In the genomic region with DNA sequence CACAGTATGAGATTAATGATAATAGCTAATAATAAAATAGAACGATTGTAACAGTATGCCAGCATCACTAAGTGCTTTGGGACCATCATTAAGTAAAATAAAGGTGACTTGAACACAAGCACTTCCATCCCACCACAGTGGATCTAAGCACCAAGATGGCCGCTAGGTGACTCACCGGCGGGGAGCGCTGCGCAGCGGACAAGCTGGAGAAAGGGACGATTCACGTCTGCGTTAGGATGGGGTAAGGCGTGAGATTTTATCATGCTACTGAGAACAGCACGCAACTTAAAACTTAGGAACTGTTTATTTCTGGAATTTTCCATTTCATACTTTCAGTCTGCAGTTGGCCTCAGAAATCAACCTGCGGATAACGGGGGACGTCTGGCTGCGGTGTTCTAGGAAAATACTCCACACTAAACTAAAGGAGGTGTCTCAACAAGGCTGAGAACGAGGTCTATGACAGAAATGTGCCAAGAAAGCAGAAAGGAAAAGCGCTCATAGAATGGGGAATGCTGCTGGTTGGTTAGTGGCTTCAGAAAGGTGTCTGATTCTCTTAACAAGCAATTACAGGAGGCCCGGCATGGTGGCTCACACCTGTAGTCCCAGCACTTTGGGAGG, we compare ENCODE assay signal across 1 cellular context.
TF ChIP-seq lines count a peak whose summit lies in the region.

No MANE protein-coding gene starts in this region.

TF ChIP-seq in K562, 482 proteins besides CTCF, POLR2A, EP300 and RAD21:
- TF ChIP-seq ZFPM2 (CRISPR knock-in tag; IDR thresholded peaks at IDR 0.05) = no peak
- TF ChIP-seq FOSL1 (tag; conservative IDR thresholded peaks at IDR 0.05) = peak; percentile 94
- TF ChIP-seq YY1 (IDR thresholded peaks at IDR 0.05; ENCODE audit: borderline replicate concordance in 1 of 3, control insufficient read depth in 1 of 3, extremely low read depth in 1 of 3, insufficient read depth in 3 of 3, insufficient read length in 1 of 3, insufficient replicate concordance in 2 of 3, low read depth in 1 of 3, low read length in 2 of 3) = peak; percentile 59 to 95 (median 88)
- TF ChIP-seq HNRNPLL (IDR thresholded peaks at IDR 0.05; ENCODE audit: low read depth, low read length, poor library complexity, severe bottlenecking) = peak; percentile 58
- TF ChIP-seq JUN (IDR thresholded peaks at IDR 0.05; ENCODE audit: borderline replicate concordance, low read depth, low read length) = peak; percentile 85
- no peak for TF ChIP-seq JUN (CRISPR knock-in tag; IDR thresholded peaks at IDR 0.05; ENCODE audit: borderline replicate concordance)
- no peak for TF ChIP-seq ZNF830 (CRISPR knock-in tag; IDR thresholded peaks at IDR 0.05)
- no peak for TF ChIP-seq ZNF274 (IDR thresholded peaks at IDR 0.05; ENCODE audit: borderline replicate concordance, low read depth, low read length)
- TF ChIP-seq, protein P1, sequence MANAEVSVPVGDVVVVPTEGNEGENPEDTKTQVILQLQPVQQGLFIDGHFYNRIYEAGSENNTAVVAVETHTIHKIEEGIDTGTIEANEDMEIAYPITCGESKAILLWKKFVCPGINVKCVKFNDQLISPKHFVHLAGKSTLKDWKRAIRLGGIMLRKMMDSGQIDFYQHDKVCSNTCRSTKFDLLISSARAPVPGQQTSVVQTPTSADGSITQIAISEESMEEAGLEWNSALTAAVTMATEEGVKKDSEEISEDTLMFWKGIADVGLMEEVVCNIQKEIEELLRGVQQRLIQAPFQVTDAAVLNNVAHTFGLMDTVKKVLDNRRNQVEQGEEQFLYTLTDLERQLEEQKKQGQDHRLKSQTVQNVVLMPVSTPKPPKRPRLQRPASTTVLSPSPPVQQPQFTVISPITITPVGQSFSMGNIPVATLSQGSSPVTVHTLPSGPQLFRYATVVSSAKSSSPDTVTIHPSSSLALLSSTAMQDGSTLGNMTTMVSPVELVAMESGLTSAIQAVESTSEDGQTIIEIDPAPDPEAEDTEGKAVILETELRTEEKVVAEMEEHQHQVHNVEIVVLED (CRISPR knock-in tag; IDR thresholded peaks at IDR 0.05) = 0 out of 2 replicates have a peak, but pooled peaks have one; percentile 7
- TF ChIP-seq, protein P2, sequence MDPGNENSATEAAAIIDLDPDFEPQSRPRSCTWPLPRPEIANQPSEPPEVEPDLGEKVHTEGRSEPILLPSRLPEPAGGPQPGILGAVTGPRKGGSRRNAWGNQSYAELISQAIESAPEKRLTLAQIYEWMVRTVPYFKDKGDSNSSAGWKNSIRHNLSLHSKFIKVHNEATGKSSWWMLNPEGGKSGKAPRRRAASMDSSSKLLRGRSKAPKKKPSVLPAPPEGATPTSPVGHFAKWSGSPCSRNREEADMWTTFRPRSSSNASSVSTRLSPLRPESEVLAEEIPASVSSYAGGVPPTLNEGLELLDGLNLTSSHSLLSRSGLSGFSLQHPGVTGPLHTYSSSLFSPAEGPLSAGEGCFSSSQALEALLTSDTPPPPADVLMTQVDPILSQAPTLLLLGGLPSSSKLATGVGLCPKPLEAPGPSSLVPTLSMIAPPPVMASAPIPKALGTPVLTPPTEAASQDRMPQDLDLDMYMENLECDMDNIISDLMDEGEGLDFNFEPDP (CRISPR knock-in tag; IDR thresholded peaks at IDR 0.05) = no peak
- TF ChIP-seq, protein P3, sequence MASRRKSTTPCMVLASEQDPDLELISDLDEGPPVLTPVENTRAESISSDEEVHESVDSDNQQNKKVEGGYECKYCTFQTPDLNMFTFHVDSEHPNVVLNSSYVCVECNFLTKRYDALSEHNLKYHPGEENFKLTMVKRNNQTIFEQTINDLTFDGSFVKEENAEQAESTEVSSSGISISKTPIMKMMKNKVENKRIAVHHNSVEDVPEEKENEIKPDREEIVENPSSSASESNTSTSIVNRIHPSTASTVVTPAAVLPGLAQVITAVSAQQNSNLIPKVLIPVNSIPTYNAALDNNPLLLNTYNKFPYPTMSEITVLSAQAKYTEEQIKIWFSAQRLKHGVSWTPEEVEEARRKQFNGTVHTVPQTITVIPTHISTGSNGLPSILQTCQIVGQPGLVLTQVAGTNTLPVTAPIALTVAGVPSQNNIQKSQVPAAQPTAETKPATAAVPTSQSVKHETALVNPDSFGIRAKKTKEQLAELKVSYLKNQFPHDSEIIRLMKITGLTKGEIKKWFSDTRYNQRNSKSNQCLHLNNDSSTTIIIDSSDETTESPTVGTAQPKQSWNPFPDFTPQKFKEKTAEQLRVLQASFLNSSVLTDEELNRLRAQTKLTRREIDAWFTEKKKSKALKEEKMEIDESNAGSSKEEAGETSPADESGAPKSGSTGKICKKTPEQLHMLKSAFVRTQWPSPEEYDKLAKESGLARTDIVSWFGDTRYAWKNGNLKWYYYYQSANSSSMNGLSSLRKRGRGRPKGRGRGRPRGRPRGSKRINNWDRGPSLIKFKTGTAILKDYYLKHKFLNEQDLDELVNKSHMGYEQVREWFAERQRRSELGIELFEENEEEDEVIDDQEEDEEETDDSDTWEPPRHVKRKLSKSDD (conservative IDR thresholded peaks at IDR 0.05; ENCODE audit: low read length) = 0 out of 2 replicates have a peak, but pooled peaks have one; percentile 58
- TF ChIP-seq NCOA1 (IDR thresholded peaks at IDR 0.05; ENCODE audit: low read depth) = no peak
- no peak for TF ChIP-seq ETV6 (IDR thresholded peaks at IDR 0.05; ENCODE audit: borderline replicate concordance in 1 of 2, low read depth in 2 of 2, low read length in 1 of 2)
- TF ChIP-seq ETV6 (CRISPR knock-in tag; IDR thresholded peaks at IDR 0.05; ENCODE audit: borderline replicate concordance) = no peak
- TF ChIP-seq DNMT1 (IDR thresholded peaks at IDR 0.05) = no peak
- TF ChIP-seq, protein P4, sequence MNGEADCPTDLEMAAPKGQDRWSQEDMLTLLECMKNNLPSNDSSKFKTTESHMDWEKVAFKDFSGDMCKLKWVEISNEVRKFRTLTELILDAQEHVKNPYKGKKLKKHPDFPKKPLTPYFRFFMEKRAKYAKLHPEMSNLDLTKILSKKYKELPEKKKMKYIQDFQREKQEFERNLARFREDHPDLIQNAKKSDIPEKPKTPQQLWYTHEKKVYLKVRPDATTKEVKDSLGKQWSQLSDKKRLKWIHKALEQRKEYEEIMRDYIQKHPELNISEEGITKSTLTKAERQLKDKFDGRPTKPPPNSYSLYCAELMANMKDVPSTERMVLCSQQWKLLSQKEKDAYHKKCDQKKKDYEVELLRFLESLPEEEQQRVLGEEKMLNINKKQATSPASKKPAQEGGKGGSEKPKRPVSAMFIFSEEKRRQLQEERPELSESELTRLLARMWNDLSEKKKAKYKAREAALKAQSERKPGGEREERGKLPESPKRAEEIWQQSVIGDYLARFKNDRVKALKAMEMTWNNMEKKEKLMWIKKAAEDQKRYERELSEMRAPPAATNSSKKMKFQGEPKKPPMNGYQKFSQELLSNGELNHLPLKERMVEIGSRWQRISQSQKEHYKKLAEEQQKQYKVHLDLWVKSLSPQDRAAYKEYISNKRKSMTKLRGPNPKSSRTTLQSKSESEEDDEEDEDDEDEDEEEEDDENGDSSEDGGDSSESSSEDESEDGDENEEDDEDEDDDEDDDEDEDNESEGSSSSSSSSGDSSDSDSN (IDR thresholded peaks at IDR 0.05; ENCODE audit: borderline replicate concordance in 1 of 2, low read depth in 2 of 2, low read length in 2 of 2) = 0 out of 4 replicates have a peak, but pooled peaks of 1 of the 2 experiments have one; percentile 29
- TF ChIP-seq CXXC5 (CRISPR knock-in tag; IDR thresholded peaks at IDR 0.05) = peak; percentile 76
- peak; percentile 52; the same call in 1 of the 2 replicates for TF ChIP-seq TEAD4 (IDR thresholded peaks at IDR 0.05; ENCODE audit: low read length)
- no peak for TF ChIP-seq TEAD4 (CRISPR knock-in tag; IDR thresholded peaks at IDR 0.05; ENCODE audit: borderline replicate concordance)
- no peak for TF ChIP-seq RBM39 (optimal IDR thresholded peaks at IDR 0.05; ENCODE audit: low read depth, low read length)
- no peak for TF ChIP-seq ZNF586 (CRISPR knock-in tag; conservative IDR thresholded peaks at IDR 0.05)
- TF ChIP-seq RCOR1 (IDR thresholded peaks at IDR 0.05; ENCODE audit: borderline replicate concordance in 1 of 2, low read depth in 2 of 2, low read length in 2 of 2) = peak in 1 of 2 experiments; percentile 55; a peak in 1 of 4 replicates
- TF ChIP-seq FOXP1 (CRISPR knock-in tag; IDR thresholded peaks at IDR 0.05) = no peak
- no peak for TF ChIP-seq TAF7 (tag; IDR thresholded peaks at IDR 0.05)
- TF ChIP-seq ZFP36 (IDR thresholded peaks at IDR 0.05; ENCODE audit: low read depth, low read length, partially characterized antibody) = peak; percentile 15
- no peak for TF ChIP-seq PHTF2 (CRISPR knock-in tag; IDR thresholded peaks at IDR 0.05)
- TF ChIP-seq, protein P5, sequence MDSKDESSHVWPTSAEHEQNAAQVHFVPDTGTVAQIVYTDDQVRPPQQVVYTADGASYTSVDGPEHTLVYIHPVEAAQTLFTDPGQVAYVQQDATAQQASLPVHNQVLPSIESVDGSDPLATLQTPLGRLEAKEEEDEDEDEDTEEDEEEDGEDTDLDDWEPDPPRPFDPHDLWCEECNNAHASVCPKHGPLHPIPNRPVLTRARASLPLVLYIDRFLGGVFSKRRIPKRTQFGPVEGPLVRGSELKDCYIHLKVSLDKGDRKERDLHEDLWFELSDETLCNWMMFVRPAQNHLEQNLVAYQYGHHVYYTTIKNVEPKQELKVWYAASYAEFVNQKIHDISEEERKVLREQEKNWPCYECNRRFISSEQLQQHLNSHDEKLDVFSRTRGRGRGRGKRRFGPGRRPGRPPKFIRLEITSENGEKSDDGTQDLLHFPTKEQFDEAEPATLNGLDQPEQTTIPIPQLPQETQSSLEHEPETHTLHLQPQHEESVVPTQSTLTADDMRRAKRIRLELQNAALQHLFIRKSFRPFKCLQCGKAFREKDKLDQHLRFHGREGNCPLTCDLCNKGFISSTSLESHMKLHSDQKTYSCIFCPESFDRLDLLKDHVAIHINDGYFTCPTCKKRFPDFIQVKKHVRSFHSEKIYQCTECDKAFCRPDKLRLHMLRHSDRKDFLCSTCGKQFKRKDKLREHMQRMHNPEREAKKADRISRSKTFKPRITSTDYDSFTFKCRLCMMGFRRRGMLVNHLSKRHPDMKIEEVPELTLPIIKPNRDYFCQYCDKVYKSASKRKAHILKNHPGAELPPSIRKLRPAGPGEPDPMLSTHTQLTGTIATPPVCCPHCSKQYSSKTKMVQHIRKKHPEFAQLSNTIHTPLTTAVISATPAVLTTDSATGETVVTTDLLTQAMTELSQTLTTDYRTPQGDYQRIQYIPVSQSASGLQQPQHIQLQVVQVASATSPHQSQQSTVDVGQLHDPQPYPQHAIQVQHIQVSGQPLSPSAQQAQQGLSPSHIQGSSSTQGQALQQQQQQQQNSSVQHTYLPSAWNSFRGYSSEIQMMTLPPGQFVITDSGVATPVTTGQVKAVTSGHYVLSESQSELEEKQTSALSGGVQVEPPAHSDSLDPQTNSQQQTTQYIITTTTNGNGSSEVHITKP (IDR thresholded peaks at IDR 0.05; ENCODE audit: partially characterized antibody) = no peak
- TF ChIP-seq JUND (IDR thresholded peaks at IDR 0.05; ENCODE audit: borderline replicate concordance, low read depth, low read length) = peak; percentile 92
- peak; percentile 89; the same call in 2 of the 3 replicates for TF ChIP-seq JUND (tag; IDR thresholded peaks at IDR 0.05; ENCODE audit: borderline replicate concordance, low read depth, low read length)
- 0 out of 2 replicates have a peak, but pooled peaks have one; percentile 50 for TF ChIP-seq SMAD4 (CRISPR knock-in tag; conservative IDR thresholded peaks at IDR 0.05)
- TF ChIP-seq, protein P6, sequence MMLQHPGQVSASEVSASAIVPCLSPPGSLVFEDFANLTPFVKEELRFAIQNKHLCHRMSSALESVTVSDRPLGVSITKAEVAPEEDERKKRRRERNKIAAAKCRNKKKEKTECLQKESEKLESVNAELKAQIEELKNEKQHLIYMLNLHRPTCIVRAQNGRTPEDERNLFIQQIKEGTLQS (IDR thresholded peaks at IDR 0.05) = peak; percentile 88
- TF ChIP-seq, protein P6 (CRISPR knock-in tag; conservative IDR thresholded peaks at IDR 0.05) = peak; percentile 74
- no peak for TF ChIP-seq NR1H2 (CRISPR knock-in tag; IDR thresholded peaks at IDR 0.05)
- peak; percentile 83 to 85 for TF ChIP-seq NRF1 (conservative IDR thresholded peaks at IDR 0.05 in 1 of 2, IDR thresholded peaks at IDR 0.05 in 1 of 2)
- TF ChIP-seq CREM (IDR thresholded peaks at IDR 0.05; ENCODE audit: low read depth) = peak; percentile 32; the same call in 1 of the 2 replicates
